1 cellular context compared by ENCODE assay signal in the genomic region with DNA sequence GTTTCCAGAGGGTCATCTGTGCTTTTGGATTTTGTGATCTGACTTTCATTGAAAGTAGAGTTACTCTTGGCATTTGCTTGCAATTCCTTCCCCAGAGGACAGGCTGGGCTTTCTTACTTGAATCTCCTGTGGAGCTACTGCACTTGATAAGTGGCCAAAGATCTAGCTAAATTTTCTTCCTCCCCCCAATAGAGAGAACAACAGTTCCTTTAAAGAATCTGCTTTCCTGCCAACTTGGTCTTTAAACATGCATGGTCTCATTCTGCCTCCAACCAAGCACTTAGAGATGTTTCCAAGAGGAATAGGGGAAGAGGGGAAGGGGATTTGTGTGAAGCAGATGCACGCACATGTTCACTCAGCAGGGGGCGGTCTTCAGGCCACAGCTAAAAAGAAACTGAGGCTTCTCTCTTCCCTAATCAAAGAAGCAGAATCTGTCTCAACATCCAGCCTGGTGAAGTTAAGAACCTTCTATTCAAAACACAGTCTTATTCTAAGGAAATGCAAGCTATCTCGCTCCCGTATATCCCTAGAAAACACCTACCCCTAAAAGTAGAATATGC.
TF ChIP-seq lines count a peak whose summit lies in the region.

No MANE protein-coding gene starts in this region.

TF ChIP-seq in GM23338, 12 proteins besides CTCF, POLR2A, EP300 and RAD21:
- no peak for TF ChIP-seq ZNF331 (CRISPR knock-in tag; IDR thresholded peaks at IDR 0.05; ENCODE audit: low read depth)
- no peak for TF ChIP-seq EZH2 (IDR thresholded peaks at IDR 0.05; ENCODE audit: low read depth, unreplicated experiment)
- TF ChIP-seq STAT1 (IDR thresholded peaks at IDR 0.05; ENCODE audit: unreplicated experiment), result no peak
- TF ChIP-seq, protein P1, sequence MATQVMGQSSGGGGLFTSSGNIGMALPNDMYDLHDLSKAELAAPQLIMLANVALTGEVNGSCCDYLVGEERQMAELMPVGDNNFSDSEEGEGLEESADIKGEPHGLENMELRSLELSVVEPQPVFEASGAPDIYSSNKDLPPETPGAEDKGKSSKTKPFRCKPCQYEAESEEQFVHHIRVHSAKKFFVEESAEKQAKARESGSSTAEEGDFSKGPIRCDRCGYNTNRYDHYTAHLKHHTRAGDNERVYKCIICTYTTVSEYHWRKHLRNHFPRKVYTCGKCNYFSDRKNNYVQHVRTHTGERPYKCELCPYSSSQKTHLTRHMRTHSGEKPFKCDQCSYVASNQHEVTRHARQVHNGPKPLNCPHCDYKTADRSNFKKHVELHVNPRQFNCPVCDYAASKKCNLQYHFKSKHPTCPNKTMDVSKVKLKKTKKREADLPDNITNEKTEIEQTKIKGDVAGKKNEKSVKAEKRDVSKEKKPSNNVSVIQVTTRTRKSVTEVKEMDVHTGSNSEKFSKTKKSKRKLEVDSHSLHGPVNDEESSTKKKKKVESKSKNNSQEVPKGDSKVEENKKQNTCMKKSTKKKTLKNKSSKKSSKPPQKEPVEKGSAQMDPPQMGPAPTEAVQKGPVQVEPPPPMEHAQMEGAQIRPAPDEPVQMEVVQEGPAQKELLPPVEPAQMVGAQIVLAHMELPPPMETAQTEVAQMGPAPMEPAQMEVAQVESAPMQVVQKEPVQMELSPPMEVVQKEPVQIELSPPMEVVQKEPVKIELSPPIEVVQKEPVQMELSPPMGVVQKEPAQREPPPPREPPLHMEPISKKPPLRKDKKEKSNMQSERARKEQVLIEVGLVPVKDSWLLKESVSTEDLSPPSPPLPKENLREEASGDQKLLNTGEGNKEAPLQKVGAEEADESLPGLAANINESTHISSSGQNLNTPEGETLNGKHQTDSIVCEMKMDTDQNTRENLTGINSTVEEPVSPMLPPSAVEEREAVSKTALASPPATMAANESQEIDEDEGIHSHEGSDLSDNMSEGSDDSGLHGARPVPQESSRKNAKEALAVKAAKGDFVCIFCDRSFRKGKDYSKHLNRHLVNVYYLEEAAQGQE (IDR thresholded peaks at IDR 0.05; ENCODE audit: unreplicated experiment), result no peak
- TF ChIP-seq, protein P2, sequence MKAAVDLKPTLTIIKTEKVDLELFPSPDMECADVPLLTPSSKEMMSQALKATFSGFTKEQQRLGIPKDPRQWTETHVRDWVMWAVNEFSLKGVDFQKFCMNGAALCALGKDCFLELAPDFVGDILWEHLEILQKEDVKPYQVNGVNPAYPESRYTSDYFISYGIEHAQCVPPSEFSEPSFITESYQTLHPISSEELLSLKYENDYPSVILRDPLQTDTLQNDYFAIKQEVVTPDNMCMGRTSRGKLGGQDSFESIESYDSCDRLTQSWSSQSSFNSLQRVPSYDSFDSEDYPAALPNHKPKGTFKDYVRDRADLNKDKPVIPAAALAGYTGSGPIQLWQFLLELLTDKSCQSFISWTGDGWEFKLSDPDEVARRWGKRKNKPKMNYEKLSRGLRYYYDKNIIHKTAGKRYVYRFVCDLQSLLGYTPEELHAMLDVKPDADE (IDR thresholded peaks at IDR 0.05), result no peak
- TF ChIP-seq ZNF114 (CRISPR knock-in tag; IDR thresholded peaks at IDR 0.05), result no peak
- no peak for TF ChIP-seq EZH2phosphoT487 (IDR thresholded peaks at IDR 0.05; ENCODE audit: unreplicated experiment)
- no peak for TF ChIP-seq CREB1 (CRISPR knock-in tag; IDR thresholded peaks at IDR 0.05; ENCODE audit: low read depth)
- no peak for TF ChIP-seq POLR2AphosphoS5 (IDR thresholded peaks at IDR 0.05; ENCODE audit: low read depth)
- no peak for TF ChIP-seq NANOG (IDR thresholded peaks at IDR 0.05; ENCODE audit: borderline replicate concordance)
- no peak for TF ChIP-seq JUNB (IDR thresholded peaks at IDR 0.05; ENCODE audit: unreplicated experiment)
- TF ChIP-seq, protein P3, sequence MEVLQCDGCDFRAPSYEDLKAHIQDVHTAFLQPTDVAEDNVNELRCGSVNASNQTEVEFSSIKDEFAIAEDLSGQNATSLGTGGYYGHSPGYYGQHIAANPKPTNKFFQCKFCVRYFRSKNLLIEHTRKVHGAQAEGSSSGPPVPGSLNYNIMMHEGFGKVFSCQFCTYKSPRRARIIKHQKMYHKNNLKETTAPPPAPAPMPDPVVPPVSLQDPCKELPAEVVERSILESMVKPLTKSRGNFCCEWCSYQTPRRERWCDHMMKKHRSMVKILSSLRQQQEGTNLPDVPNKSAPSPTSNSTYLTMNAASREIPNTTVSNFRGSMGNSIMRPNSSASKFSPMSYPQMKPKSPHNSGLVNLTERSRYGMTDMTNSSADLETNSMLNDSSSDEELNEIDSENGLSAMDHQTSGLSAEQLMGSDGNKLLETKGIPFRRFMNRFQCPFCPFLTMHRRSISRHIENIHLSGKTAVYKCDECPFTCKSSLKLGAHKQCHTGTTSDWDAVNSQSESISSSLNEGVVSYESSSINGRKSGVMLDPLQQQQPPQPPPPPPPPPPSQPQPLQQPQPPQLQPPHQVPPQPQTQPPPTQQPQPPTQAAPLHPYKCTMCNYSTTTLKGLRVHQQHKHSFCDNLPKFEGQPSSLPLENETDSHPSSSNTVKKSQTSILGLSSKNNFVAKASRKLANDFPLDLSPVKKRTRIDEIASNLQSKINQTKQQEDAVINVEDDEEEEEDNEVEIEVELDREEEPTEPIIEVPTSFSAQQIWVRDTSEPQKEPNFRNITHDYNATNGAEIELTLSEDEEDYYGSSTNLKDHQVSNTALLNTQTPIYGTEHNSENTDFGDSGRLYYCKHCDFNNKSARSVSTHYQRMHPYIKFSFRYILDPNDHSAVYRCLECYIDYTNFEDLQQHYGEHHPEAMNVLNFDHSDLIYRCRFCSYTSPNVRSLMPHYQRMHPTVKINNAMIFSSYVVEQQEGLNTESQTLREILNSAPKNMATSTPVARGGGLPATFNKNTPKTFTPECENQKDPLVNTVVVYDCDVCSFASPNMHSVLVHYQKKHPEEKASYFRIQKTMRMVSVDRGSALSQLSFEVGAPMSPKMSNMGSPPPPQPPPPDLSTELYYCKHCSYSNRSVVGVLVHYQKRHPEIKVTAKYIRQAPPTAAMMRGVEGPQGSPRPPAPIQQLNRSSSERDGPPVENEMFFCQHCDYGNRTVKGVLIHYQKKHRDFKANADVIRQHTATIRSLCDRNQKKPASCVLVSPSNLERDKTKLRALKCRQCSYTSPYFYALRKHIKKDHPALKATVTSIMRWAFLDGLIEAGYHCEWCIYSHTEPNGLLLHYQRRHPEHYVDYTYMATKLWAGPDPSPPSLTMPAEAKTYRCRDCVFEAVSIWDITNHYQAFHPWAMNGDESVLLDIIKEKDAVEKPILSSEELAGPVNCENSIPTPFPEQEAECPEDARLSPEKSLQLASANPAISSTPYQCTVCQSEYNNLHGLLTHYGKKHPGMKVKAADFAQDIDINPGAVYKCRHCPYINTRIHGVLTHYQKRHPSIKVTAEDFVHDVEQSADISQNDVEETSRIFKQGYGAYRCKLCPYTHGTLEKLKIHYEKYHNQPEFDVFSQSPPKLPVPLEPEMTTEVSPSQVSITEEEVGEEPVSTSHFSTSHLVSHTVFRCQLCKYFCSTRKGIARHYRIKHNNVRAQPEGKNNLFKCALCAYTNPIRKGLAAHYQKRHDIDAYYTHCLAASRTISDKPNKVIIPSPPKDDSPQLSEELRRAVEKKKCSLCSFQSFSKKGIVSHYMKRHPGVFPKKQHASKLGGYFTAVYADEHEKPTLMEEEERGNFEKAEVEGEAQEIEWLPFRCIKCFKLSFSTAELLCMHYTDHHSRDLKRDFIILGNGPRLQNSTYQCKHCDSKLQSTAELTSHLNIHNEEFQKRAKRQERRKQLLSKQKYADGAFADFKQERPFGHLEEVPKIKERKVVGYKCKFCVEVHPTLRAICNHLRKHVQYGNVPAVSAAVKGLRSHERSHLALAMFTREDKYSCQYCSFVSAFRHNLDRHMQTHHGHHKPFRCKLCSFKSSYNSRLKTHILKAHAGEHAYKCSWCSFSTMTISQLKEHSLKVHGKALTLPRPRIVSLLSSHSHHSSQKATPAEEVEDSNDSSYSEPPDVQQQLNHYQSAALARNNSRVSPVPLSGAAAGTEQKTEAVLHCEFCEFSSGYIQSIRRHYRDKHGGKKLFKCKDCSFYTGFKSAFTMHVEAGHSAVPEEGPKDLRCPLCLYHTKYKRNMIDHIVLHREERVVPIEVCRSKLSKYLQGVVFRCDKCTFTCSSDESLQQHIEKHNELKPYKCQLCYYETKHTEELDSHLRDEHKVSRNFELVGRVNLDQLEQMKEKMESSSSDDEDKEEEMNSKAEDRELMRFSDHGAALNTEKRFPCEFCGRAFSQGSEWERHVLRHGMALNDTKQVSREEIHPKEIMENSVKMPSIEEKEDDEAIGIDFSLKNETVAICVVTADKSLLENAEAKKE (CRISPR knock-in tag; IDR thresholded peaks at IDR 0.05), result no peak
